Comparison of ENCODE assay signal across 8 cellular contexts in the genomic region with DNA sequence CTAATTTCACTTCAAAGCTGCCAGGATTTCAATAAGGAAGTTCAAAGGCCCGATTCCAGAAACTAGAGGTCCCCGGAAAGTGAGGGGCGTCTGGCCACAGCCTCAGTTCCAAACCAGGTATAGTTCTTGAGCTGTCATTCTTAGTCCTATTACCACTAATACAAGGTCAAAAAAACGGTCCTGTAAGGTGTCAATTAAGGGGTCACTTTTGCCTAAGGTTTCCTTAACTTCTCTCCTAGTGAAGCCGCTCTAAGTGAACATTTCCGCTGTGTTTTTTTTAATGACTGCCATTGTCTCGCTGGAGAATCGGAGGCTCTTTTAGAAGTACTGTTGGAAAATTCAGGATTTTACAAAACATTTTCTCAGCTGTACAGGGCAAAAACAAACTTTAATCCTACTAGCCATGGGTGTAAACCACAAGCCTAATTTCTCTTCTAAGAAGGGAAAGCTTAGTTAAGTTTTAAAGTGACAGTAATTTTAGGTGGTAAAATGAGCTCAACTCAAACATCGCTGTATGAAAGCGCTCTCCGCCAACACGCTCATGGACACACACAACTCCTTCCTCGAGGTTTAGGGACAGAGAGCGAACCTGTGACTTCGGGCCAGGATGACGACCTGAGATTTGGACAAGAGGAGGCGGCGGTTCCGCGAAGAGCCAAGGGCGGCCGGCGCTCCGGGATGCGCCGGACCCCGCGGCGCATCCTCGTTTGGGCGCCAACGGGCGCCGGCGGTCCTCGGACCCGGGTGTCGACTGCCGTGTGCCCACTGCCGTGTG.
DNase-seq lines count a peak whose midpoint lies in the region; ATAC-seq and TF ChIP-seq lines count a peak whose summit lies in the region.

No MANE protein-coding gene starts in this region.

- H3K36me3 ChIP-seq in MG63 (peaks cover 42% of the 10 kb centered on the region), mucosa of stomach (ENCODE audit: control insufficient read depth, insufficient read depth, low read length) (no peaks in the 10 kb centered on the region)

- H3K4me1 ChIP-seq in mucosa of stomach (ENCODE audit: control insufficient read depth, insufficient read depth, low read length) = peaks cover 11% of the 10 kb centered on the region

- H3K27me3 ChIP-seq in MG63 (no peaks in the 10 kb centered on the region), mucosa of stomach (ENCODE audit: control insufficient read depth, insufficient read depth, low read length) (peaks cover 4% of the 10 kb centered on the region)

- H3K4me3 ChIP-seq in MG63 (peak overlapping the region; percentile 67), choroid plexus epithelial cell (ENCODE audit: low read depth, low read length) (peak overlapping the region; percentile 86), mucosa of stomach (ENCODE audit: low read length) (peak overlapping the region; percentile 58)

- DNase-seq in AG20443 (ENCODE audit: low spot score) = peak; percentile 58
- DNase-seq in MG63 = peak; percentile 85
- DNase-seq in choroid plexus epithelial cell (ENCODE audit: low read depth) = peak; percentile 48
- no peak for DNase-seq in NCI-H345 treated with DMSO at 0.1 percent for 48 hours (lab: John Stamatoyannopoulos, UW; ENCODE audit: unreplicated experiment)
- DNase-seq in effector CD8-positive, alpha-beta T cell (lab: John Stamatoyannopoulos, UW) = no peak

- H3K9ac ChIP-seq in mucosa of stomach (ENCODE audit: low read length) = peak overlapping the region; percentile 98

- peak; percentile 21 for ATAC-seq in GM19351 (IDR thresholded peaks at IDR 0.05; ENCODE audit: unreplicated experiment)
- ATAC-seq in GM18867 (IDR thresholded peaks at IDR 0.05; ENCODE audit: unreplicated experiment) = no peak

- TF ChIP-seq CTCF in choroid plexus epithelial cell (conservative IDR thresholded peaks at IDR 0.05; ENCODE audit: low read depth, low read length) = no peak

- no peaks in the 10 kb centered on the region for H3K9me3 ChIP-seq in MG63
- H3K9me3 ChIP-seq in mucosa of stomach (ENCODE audit: control insufficient read depth, low read length) = no peaks in the 10 kb centered on the region

Comparison
In these comparisons a context has a peak if more than half of its experiments do, and no peak if none do; other contexts are left out.
1. DNase-seq: peak in AG20443 (single experiment), MG63 (single experiment) and choroid plexus epithelial cell (single experiment); none in NCI-H345 treated with DMSO at 0.1 percent for 48 hours (single experiment) and effector CD8-positive, alpha-beta T cell (single experiment).
2. Peak in every context shown above with its lines, with median percentiles within 50 percentile points of each other: H3K4me3 ChIP-seq.